ENCODE assay signal across 19 cellular contexts in genomic region chr1:32748926-32749325, GRCh38. TPM values are rescaled to one million over a fixed set of nuclear protein-coding genes. Genes with fewer than 3 reads are reported as not detected.
DNase-seq lines count a peak whose midpoint lies in the region; TF ChIP-seq lines count a peak whose summit lies in the region.
"Had no signal": no experiment of that assay in that cellular context is flagged by ENCODE, and none has a peak within 500 bp of the region (broad histone marks: within the 10 kb centered on the region; RNA-seq: fewer than 3 reads in every experiment).

No MANE protein-coding gene starts in this region.

- TF ChIP-seq EP300 in stomach (IDR thresholded peaks at IDR 0.05) = no peak

- DNase-seq in T-helper 1 cell = no peak
- DNase-seq in glutamatergic neuron = peak; percentile 44
- DNase-seq in stomach = no peak
- no peak for DNase-seq in activated T-cell treated with anti-CD3 and anti-CD28 coated beads, Interleukin-2, amount 50 U/mL, for 24 hours
- DNase-seq in NCI-H2171 treated with DMSO at 0.1 percent for 48 hours (lab: John Stamatoyannopoulos, UW) = no peak
- no peak for DNase-seq in C1 segment of cervical spinal cord (lab: John Stamatoyannopoulos, UW)
- DNase-seq: AML-193; CD8-positive, alpha-beta T cell; DMS 273 treated with DMSO at 0.1 percent for 48 hours; DMS53; DND-41; EL; GM23248 had no signal

- no peaks in the 10 kb centered on the region for H3K9me3 ChIP-seq in stomach
- H3K9me3 ChIP-seq: A549, HAP-1 had no signal

- H3K27ac Mint-ChIP-seq in T-helper 1 cell treated with Interleukin-12 subunit alpha and Interleukin-12 subunit beta and Interleukin-4 antibody, amounts not matched to agents 30 μg/mL and 1 μg/mL, for 36 hours = peak overlapping the region; percentile 22
- no peak overlapping the region for H3K27ac Mint-ChIP-seq in glutamatergic neuron (ENCODE audit: unreplicated experiment)
- H3K27ac Mint-ChIP-seq in activated T-cell treated with anti-CD3 and anti-CD28 coated beads, Interleukin-2, amount 50 U/mL, for 24 hours = no peak overlapping the region
- H3K27ac Mint-ChIP-seq: CD8-positive, alpha-beta T cell had no signal

- no peak overlapping the region for H3K4me3 Mint-ChIP-seq in T-helper 1 cell treated with Interleukin-12 subunit alpha and Interleukin-12 subunit beta and Interleukin-4 antibody, amounts not matched to agents 30 μg/mL and 1 μg/mL, for 36 hours
- no peak overlapping the region for H3K4me3 Mint-ChIP-seq in glutamatergic neuron (ENCODE audit: unreplicated experiment)
- no peak overlapping the region for H3K4me3 Mint-ChIP-seq in activated T-cell treated with anti-CD3 and anti-CD28 coated beads, Interleukin-2, amount 50 U/mL, for 24 hours
- H3K4me3 Mint-ChIP-seq: CD8-positive, alpha-beta T cell had no signal

- peaks cover 27% of the 10 kb centered on the region for H3K27me3 Mint-ChIP-seq in T-helper 1 cell treated with Interleukin-12 subunit alpha and Interleukin-12 subunit beta and Interleukin-4 antibody, amounts not matched to agents 30 μg/mL and 1 μg/mL, for 36 hours (ENCODE audit: low read depth)
- H3K27me3 Mint-ChIP-seq in glutamatergic neuron (ENCODE audit: unreplicated experiment) = peaks cover 6% of the 10 kb centered on the region
- H3K27me3 Mint-ChIP-seq in activated T-cell treated with anti-CD3 and anti-CD28 coated beads, Interleukin-2, amount 50 U/mL, for 24 hours = peaks cover 8% of the 10 kb centered on the region

- H3K27ac ChIP-seq in stomach = peak overlapping the region in 4 of 5 donors; percentile 28 to 97 (median 50)
- H3K27ac ChIP-seq: 22Rv1, GM23248, HL-60 had no signal

- H3K4me1 Mint-ChIP-seq in T-helper 1 cell treated with Interleukin-12 subunit alpha and Interleukin-12 subunit beta and Interleukin-4 antibody, amounts not matched to agents 30 μg/mL and 1 μg/mL, for 36 hours (ENCODE audit: low read depth) = peaks cover 4% of the 10 kb centered on the region
- peaks cover 6% of the 10 kb centered on the region for H3K4me1 Mint-ChIP-seq in glutamatergic neuron (ENCODE audit: low read depth, unreplicated experiment)
- peaks cover 7% of the 10 kb centered on the region for H3K4me1 Mint-ChIP-seq in activated T-cell treated with anti-CD3 and anti-CD28 coated beads, Interleukin-2, amount 50 U/mL, for 24 hours (ENCODE audit: low read depth)

- 76 to 82% (median 79%) methylated on average over 8 of the region's 8 CpGs for WGBS in stomach, 5 donors

- H3K4me3 ChIP-seq in stomach = no peak overlapping the region
- H3K4me3 ChIP-seq: A549, GM12878, GM23248, HAP-1 had no signal

- peaks cover 0 to 4% (median 2%) of the 10 kb centered on the region in 3 donors for H3K27me3 ChIP-seq in stomach

- H3K36me3 ChIP-seq in stomach = peaks cover 0 to 8% (median 0%) of the 10 kb centered on the region in 4 donors
- H3K36me3 ChIP-seq: HAP-1 had no signal

- no peak for TF ChIP-seq POLR2A in stomach (IDR thresholded peaks at IDR 0.05)

- no peaks in the 10 kb centered on the region for H3K9me3 Mint-ChIP-seq in T-helper 1 cell treated with Interleukin-12 subunit alpha and Interleukin-12 subunit beta and Interleukin-4 antibody, amounts not matched to agents 30 μg/mL and 1 μg/mL, for 36 hours
- H3K9me3 Mint-ChIP-seq in glutamatergic neuron (ENCODE audit: unreplicated experiment) = peaks cover 3% of the 10 kb centered on the region
- no peaks in the 10 kb centered on the region for H3K9me3 Mint-ChIP-seq in activated T-cell treated with anti-CD3 and anti-CD28 coated beads, Interleukin-2, amount 50 U/mL, for 24 hours
- H3K9me3 Mint-ChIP-seq: CD8-positive, alpha-beta T cell had no signal

- no peak for TF ChIP-seq CTCF in glutamatergic neuron (IDR thresholded peaks at IDR 0.05; ENCODE audit: partially characterized antibody, unreplicated experiment)
- TF ChIP-seq CTCF in stomach (IDR thresholded peaks at IDR 0.05) = no peak

- H3K4me1 ChIP-seq in stomach = peaks cover 11 to 97% (median 77%) of the 10 kb centered on the region in 4 donors
- H3K4me1 ChIP-seq: HAP-1 had no signal

- no peaks in the 10 kb centered on the region for H3K36me3 Mint-ChIP-seq in T-helper 1 cell treated with Interleukin-12 subunit alpha and Interleukin-12 subunit beta and Interleukin-4 antibody, amounts not matched to agents 30 μg/mL and 1 μg/mL, for 36 hours (ENCODE audit: low read depth)
- no peaks in the 10 kb centered on the region for H3K36me3 Mint-ChIP-seq in glutamatergic neuron (ENCODE audit: unreplicated experiment)
- H3K36me3 Mint-ChIP-seq in activated T-cell treated with anti-CD3 and anti-CD28 coated beads, Interleukin-2, amount 50 U/mL, for 24 hours (ENCODE audit: low read depth) = no peaks in the 10 kb centered on the region
- H3K36me3 Mint-ChIP-seq: CD8-positive, alpha-beta T cell had no signal

- intact Hi-C loops in stomach (cut with DNase I; ENCODE audit: low total_unique reads) = no loop called here

RNA-seq across cellular contexts. Expression of gene SYNC, which starts 46.4 kb away (rescaled TPM):
- total RNA-seq in glutamatergic neuron (ENCODE audit: unreplicated experiment) = 1.1 TPM
- total RNA-seq in stomach = 10 to 100 TPM; 12.3 to 38.5 (median 22.8) TPM
- 10 to 100 TPM in 1 of 3 donors, 1 to 10 TPM in 2; 5.5 to 11.6 (median 6.0) TPM for polyA plus RNA-seq in stomach
- total RNA-seq: CD8-positive, alpha-beta T cell had no signal
